Comparison of ENCODE assay signal across 1 cellular context in genomic region chr10:10959666-10960065, GRCh38.
TF ChIP-seq lines count a peak whose summit lies in the region.

No MANE protein-coding gene starts in this region.

TF ChIP-seq in GM12878, 131 proteins besides CTCF, POLR2A, EP300 and RAD21 (continued from another document):
- TF ChIP-seq E4F1 (IDR thresholded peaks at IDR 0.05; ENCODE audit: borderline replicate concordance, partially characterized antibody) (no peak), ATF7 (IDR thresholded peaks at IDR 0.05; ENCODE audit: low read depth) (no peak), POU2F2 (IDR thresholded peaks at IDR 0.05; ENCODE audit: borderline replicate concordance, low read depth, low read length) (0 out of 3 replicates have a peak, but pooled peaks have one; percentile 31), SRF (IDR thresholded peaks at IDR 0.05; ENCODE audit: low read depth in 2 of 2, low read length in 2 of 2) (no peak)
